20 cellular contexts compared by ENCODE assay signal in the genomic region with DNA sequence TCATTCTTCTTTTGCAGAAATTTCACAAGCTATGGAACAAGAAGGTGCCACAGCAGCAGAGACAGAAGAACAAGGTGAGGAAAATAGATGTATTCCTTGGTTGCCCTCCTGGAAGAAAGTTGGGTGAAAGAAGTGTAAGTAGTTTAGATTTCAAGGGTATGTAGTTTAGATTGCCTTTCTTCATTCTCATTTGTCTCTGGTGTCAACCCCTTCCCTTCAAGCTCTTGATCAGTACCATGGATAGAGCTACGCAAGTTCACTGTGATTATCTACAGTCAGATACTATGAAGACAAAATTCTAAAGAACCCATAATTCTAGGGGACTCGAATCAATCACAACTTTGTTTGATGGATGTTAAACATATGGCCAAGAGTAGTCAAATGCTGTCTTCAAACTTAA. TPM values are rescaled to one million over a fixed set of nuclear protein-coding genes. Genes with fewer than 3 reads are reported as not detected.
"Had no signal": no experiment of that assay in that cellular context is flagged by ENCODE, and none has a peak within 500 bp of the region (broad histone marks: within the 10 kb centered on the region; RNA-seq: fewer than 3 reads in every experiment).

No MANE protein-coding gene starts in this region.

RNA-seq across cellular contexts. Expression of a gene that starts 32.8 kb away (rescaled TPM):
- total RNA-seq: dermis microvascular lymphatic vessel endothelial cell; endodermal cell; esophagus mucosa; esophagus squamous epithelium; gastrocnemius medialis; glomerular endothelial cell; heart right ventricle; kidney epithelial cell; left cardiac atrium; left lung; left ventricle myocardium superior; lower leg skin; lower lobe of right lung; lung microvascular endothelial cell; mesenteric fat pad; mesothelial cell of epicardium; mucosa of descending colon; myocyte; naive thymus-derived CD8-positive, alpha-beta T cell had no signal
- polyA plus RNA-seq: heart right ventricle; keratinocyte; naive thymus-derived CD8-positive, alpha-beta T cell had no signal
